8 cellular contexts compared by ENCODE assay signal in genomic region chr13:33676700-33677048, GRCh38.
DNase-seq lines count a peak whose midpoint lies in the region; ATAC-seq and TF ChIP-seq lines count a peak whose summit lies in the region.

No MANE protein-coding gene starts in this region.

- H3K4me3 Mint-ChIP-seq in H9, result no peak overlapping the region

- no peak overlapping the region for H3K4ac ChIP-seq in H9 (ENCODE audit: low read depth, low read length)

- no peak overlapping the region for H3K23ac ChIP-seq in H9 (ENCODE audit: insufficient read length, low read depth, low read length)

- no peaks in the 10 kb centered on the region for H3K79me1 ChIP-seq in H9 (ENCODE audit: insufficient read depth, low read depth, low read length, poor library complexity, severe bottlenecking)

- no peak overlapping the region for H2AFZ ChIP-seq in H9 (ENCODE audit: low read length)

- H3K56ac ChIP-seq in H9 (ENCODE audit: insufficient read length, low read depth, low read length), result no peak overlapping the region

- H3K27ac ChIP-seq in spleen, result peak overlapping the region in 6 of 8 donors; percentile 35 to 70 (median 56)
- no peak overlapping the region for H3K27ac ChIP-seq in H9 (ENCODE audit: insufficient read length, low read depth, low read length)

- no peak overlapping the region for H4K8ac ChIP-seq in H9 (replicated peaks; ENCODE audit: insufficient read length, low read depth, low read length)

- no peak overlapping the region for H2BK20ac ChIP-seq in H9 (ENCODE audit: low read depth, low read length, poor library complexity, severe bottlenecking)

- no peak overlapping the region for H3K4me2 ChIP-seq in H9 (ENCODE audit: insufficient read depth, insufficient read length, low read length)

- H3K4me1 Mint-ChIP-seq in H9, result peaks cover 17 to 22% of the 10 kb centered on the region in 2 experiments

- ATAC-seq in GM18870 (IDR thresholded peaks at IDR 0.05; ENCODE audit: unreplicated experiment), result peak; percentile 34

- no peak overlapping the region for H3K18ac ChIP-seq in H9 (ENCODE audit: insufficient read length, low read depth, low read length)

- peaks cover 4 to 8% of the 10 kb centered on the region in 2 experiments; a peak in 3 of 5 replicates for H3K9me3 Mint-ChIP-seq in H9

- CTCF ChIA-PET in AG04449 (lab: Yijun Ruan, JAX), result no interaction called here

- TF ChIP-seq CTCF in AG04449 (IDR thresholded peaks at IDR 0.05; ENCODE audit: insufficient read depth, low read length, missing control alignments) (no peak), spleen (IDR thresholded peaks at IDR 0.05 in 8 of 11, conservative IDR thresholded peaks at IDR 0.05 in 3 of 11) (no peak), H9 (conservative IDR thresholded peaks at IDR 0.05) (no peak)

- H2AK5ac ChIP-seq in H9 (ENCODE audit: insufficient read length, low read length), result no peak overlapping the region

- no peaks in the 10 kb centered on the region for H3K23me2 ChIP-seq in H9 (ENCODE audit: insufficient read length, low read depth, low read length, poor library complexity, severe bottlenecking)

- WGBS in spleen, 5 donors, result 12 to 23% (median 16%) methylated on average over 3 of the region's 3 CpGs
- WGBS in H9 (ENCODE audit: extremely low coverage, insufficient read length, low lambda C conversion rate), result no CpG with 5 or more reads among the region's 3 CpGs

- no peaks in the 10 kb centered on the region for H3K79me2 ChIP-seq in H9 (ENCODE audit: insufficient read depth, low read length)

- H4K5ac ChIP-seq in H9 (ENCODE audit: insufficient read length, low read depth, low read length), result no peak overlapping the region

- H3K27me3 Mint-ChIP-seq in H9 (ENCODE audit: low read depth), result no peaks in the 10 kb centered on the region; the same call in 1 of the 2 replicates

- H3K27me3 ChIP-seq in spleen (replicated peaks in 1 of 7) (no peaks in the 10 kb centered on the region), H9 (ENCODE audit: insufficient read depth, low read length) (no peaks in the 10 kb centered on the region)

- no peak overlapping the region for H3K27ac Mint-ChIP-seq in H9

- H3K9ac ChIP-seq in H9 (ENCODE audit: extremely low read depth, insufficient read length, low read length), result no peak overlapping the region

- intact Hi-C loops in spleen (cut with DNase I; ENCODE audit: low total_unique reads), result no loop called here

- no peak for TF ChIP-seq POLR2A in spleen (IDR thresholded peaks at IDR 0.05)

- DNase-seq in AG04449 (ENCODE audit: low read depth, low spot score) (no peak), NCI-H446 (lab: John Stamatoyannopoulos, UW) (peak; percentile 63 to 80), amniotic stem cell (lab: John Stamatoyannopoulos, UW) (peak; percentile 16), inferior parietal cortex (ENCODE audit: extremely low spot score) (peak; percentile 36), spleen (no peak), H9 (no peak), 8988T (no peak)

- peak overlapping the region; percentile 40 for H3K4me3 ChIP-seq in AG04449 (ENCODE audit: low read depth, low read length)
- peak overlapping the region; percentile 3 to 66 (median 35) for H3K4me3 ChIP-seq in spleen

- no peak overlapping the region for H2BK12ac ChIP-seq in H9 (ENCODE audit: insufficient read length, low read depth, low read length)

- no peak overlapping the region for H2BK5ac ChIP-seq in H9 (ENCODE audit: insufficient read length, low read length)

- peaks cover 4 to 8% (median 4%) of the 10 kb centered on the region in 3 experiments; a peak in 5 of 7 replicates for H3K36me3 Mint-ChIP-seq in H9 (ENCODE audit: insufficient read depth in 1 of 3, low read depth in 3 of 3)

- H3T11ph ChIP-seq in H9 (ENCODE audit: low read length), result no peak overlapping the region

- no peak overlapping the region for H3K14ac ChIP-seq in H9 (ENCODE audit: insufficient read depth, low read length)

- H3K36me3 ChIP-seq in spleen, result no peaks in the 10 kb centered on the region

- H3K4me1 ChIP-seq in spleen (peaks cover 0 to 29% (median 19%) of the 10 kb centered on the region in 6 donors), H9 (ENCODE audit: insufficient read depth, low read length) (no peaks in the 10 kb centered on the region)

- H2BK120ac ChIP-seq in H9 (ENCODE audit: low read depth, low read length, poor library complexity, severe bottlenecking), result no peak overlapping the region

- H3K9me3 ChIP-seq in spleen (peaks cover 0 to 4% (median 0%) of the 10 kb centered on the region in 8 donors), H9 (ENCODE audit: control insufficient read depth, low read depth, low read length) (no peaks in the 10 kb centered on the region)

- H4K20me1 ChIP-seq in H9 (ENCODE audit: control insufficient read depth, insufficient read depth, insufficient read length), result no peaks in the 10 kb centered on the region

- no peak overlapping the region for H4K91ac ChIP-seq in H9 (ENCODE audit: insufficient read length, low read depth, low read length)

- no peak overlapping the region for H2BK15ac ChIP-seq in H9 (ENCODE audit: low read depth, low read length)

- POLR2A ChIA-PET in AG04449 (lab: Yijun Ruan, JAX), result no interaction called here

Comparison
In these comparisons a context has a peak if more than half of its experiments do, and no peak if none do; other contexts are left out.
1. DNase-seq: peak in NCI-H446 (2 of 2), amniotic stem cell (single experiment) and inferior parietal cortex (single experiment); none in AG04449 (single experiment), spleen (single experiment), H9 (single experiment) and 8988T (single experiment).